Comparison of ENCODE assay signal across 34 cellular contexts in the genomic region with DNA sequence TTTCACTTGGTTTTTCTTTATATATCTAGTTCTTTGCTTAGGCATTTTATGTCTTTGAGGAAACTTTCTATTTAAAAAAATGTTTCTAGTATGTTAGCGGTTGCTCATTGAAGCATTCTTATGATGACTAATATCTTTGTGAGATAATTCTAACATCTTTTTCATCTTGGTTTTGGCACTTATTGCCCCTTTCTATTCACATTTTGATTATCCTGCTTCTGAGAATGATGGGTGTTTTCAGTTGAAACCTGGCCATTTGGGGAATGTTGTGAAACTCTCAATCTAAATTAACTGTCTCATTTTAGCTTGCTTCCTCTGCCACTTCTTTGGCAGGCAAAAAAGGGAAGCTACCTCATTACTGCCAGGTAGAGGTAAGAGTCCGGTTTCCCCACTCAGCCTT.
"Had no signal": no experiment of that assay in that cellular context is flagged by ENCODE, and none has a peak within 500 bp of the region (broad histone marks: within the 10 kb centered on the region; RNA-seq: fewer than 3 reads in every experiment).

No MANE protein-coding gene starts in this region.

- H3K4me2 ChIP-seq: KMS-11 had no signal

- H3K27me3 ChIP-seq: MG63 had no signal

- H3K27ac ChIP-seq: KMS-11 had no signal

- H3K36me3 ChIP-seq: MG63 had no signal

- H3K4me3 ChIP-seq: MG63 had no signal

- DNase-seq: Karpas-422, Kasumi-1, MG63, MM.1S, MV-4-11, NCI-H1048, NCI-H1092, NCI-H1092 treated with DMSO at 0.1 percent for 48 hours, NCI-H1105, NCI-H1105 treated with DMSO at 0.1 percent for 48 hours, NCI-H1417, NCI-H1417 treated with DMSO at 0.1 percent for 48 hours, NCI-H1436, NCI-H1436 treated with DMSO at 0.1 percent for 48 hours, NCI-H146, NCI-H1694, NCI-H1694 treated with DMSO at 0.1 percent for 48 hours, NCI-H187, NCI-H187 treated with DMSO at 0.1 percent for 48 hours, NCI-H1930, NCI-H2029, NCI-H2029 treated with DMSO at 0.1 percent for 48 hours, NCI-H2081, NCI-H2081 treated with DMSO at 0.1 percent for 48 hours, NCI-H2107, NCI-H2171, NCI-H2171 treated with DMSO at 0.1 percent for 48 hours, NCI-H2227 treated with DMSO at 0.1 percent for 48 hours, NCI-H345, NCI-H446, NCI-H446 treated with DMSO at 0.1 percent for 48 hours, NCI-H510A, NCI-H510A treated with DMSO at 0.1 percent for 48 hours had no signal

- H3K9ac ChIP-seq: KMS-11 had no signal
